9 cellular contexts compared by ENCODE assay signal in the genomic region with DNA sequence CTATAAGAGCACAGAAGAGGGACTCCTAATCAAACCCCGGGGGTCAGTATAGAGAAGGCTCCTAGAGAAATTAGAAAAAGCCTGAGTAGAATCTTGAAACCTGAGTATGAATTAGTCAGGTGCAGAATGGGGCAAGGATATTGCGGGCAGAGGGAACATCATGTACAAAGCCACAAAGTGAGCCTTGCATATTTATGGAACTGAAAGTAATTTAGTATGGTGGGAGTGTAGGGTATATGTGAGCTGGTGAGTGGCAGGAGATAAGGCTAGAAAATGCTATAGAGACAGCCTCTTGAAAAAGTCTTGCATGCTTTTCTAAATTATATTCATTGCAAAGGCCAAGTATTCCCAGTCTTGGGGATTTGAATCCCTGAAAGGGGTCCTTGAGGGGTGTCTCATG.
DNase-seq lines count a peak whose midpoint lies in the region; ATAC-seq and TF ChIP-seq lines count a peak whose summit lies in the region.
"Had no signal": no experiment of that assay in that cellular context is flagged by ENCODE, and none has a peak within 500 bp of the region (broad histone marks: within the 10 kb centered on the region; RNA-seq: fewer than 3 reads in every experiment).

No MANE protein-coding gene starts in this region.

- peaks cover 11% of the 10 kb centered on the region for H3K4me1 ChIP-seq in endodermal cell (ENCODE audit: control insufficient read depth, insufficient read depth, low read length)

- H3K4me1 Mint-ChIP-seq in endodermal cell = peaks cover 16% of the 10 kb centered on the region

- no peaks in the 10 kb centered on the region for H3K9me3 ChIP-seq in endodermal cell (ENCODE audit: control insufficient read depth, low read length)

- no peak overlapping the region for H3K9ac ChIP-seq in endodermal cell (ENCODE audit: extremely low read depth, low read length, poor library complexity, severe bottlenecking)

- intact Hi-C loops in head of caudate nucleus (cut with DNase I) = no loop called here

- peak overlapping the region; percentile 11 for H3K4me3 ChIP-seq in Jurkat, Clone E6-1 (ENCODE audit: low read length)
- H3K4me3 ChIP-seq in endodermal cell (ENCODE audit: low read length) = no peak overlapping the region

- no peak for TF ChIP-seq CTCF in endodermal cell (conservative IDR thresholded peaks at IDR 0.05)

- H3K27ac Mint-ChIP-seq in endodermal cell = no peak overlapping the region

- no peaks in the 10 kb centered on the region for H3K9me3 Mint-ChIP-seq in endodermal cell

- no peaks in the 10 kb centered on the region for H3K27me3 ChIP-seq in endodermal cell (ENCODE audit: control insufficient read depth, insufficient read depth, low read length, poor library complexity, severe bottlenecking)

- H3K4me3 Mint-ChIP-seq in endodermal cell = no peak overlapping the region

- H3K27me3 Mint-ChIP-seq in endodermal cell (ENCODE audit: insufficient read depth) = no peaks in the 10 kb centered on the region

- peak; percentile 93 for DNase-seq in Jurkat, Clone E6-1 (ENCODE audit: low read depth, low spot score)
- peak; percentile 39 for DNase-seq in central memory CD4-positive, alpha-beta T cell
- DNase-seq in endodermal cell (no peak), NCI-H2171 treated with DMSO at 0.1 percent for 48 hours (lab: John Stamatoyannopoulos, UW) (no peak), head of caudate nucleus (no peak)
- DNase-seq in activated CD4-positive, CD25-positive, alpha-beta regulatory T cell (lab: John Stamatoyannopoulos, UW) = no peak
- DNase-seq: activated gamma-delta T cell treated with Interleukin-2 at 50 U/mL for 16 hours had no signal

- peak; percentile 71 for ATAC-seq in GM18498 (IDR thresholded peaks at IDR 0.05; ENCODE audit: unreplicated experiment)
- ATAC-seq in GM21526 (IDR thresholded peaks at IDR 0.05; ENCODE audit: low FRiP score, unreplicated experiment) = peak; percentile 78

- no peak overlapping the region for H3K27ac ChIP-seq in endodermal cell (ENCODE audit: low read depth, low read length)

- no peaks in the 10 kb centered on the region for H3K36me3 ChIP-seq in endodermal cell (ENCODE audit: control insufficient read depth, insufficient read depth, low read length)

- 90 to 93% methylated on average over 2 of the region's 2 CpGs for WGBS in endodermal cell (ENCODE audit: insufficient coverage in 1 of 2, insufficient read length in 1 of 2), 2 experiments

- no peaks in the 10 kb centered on the region for H3K36me3 Mint-ChIP-seq in endodermal cell (ENCODE audit: low read depth)

Comparison
In these comparisons a context has a peak if more than half of its experiments do, and no peak if none do; other contexts are left out.
1. DNase-seq: peak in Jurkat, Clone E6-1 (single experiment) and central memory CD4-positive, alpha-beta T cell (single experiment); none in endodermal cell (single experiment), NCI-H2171 treated with DMSO at 0.1 percent for 48 hours (single experiment), head of caudate nucleus (0 of 42) and activated CD4-positive, CD25-positive, alpha-beta regulatory T cell (0 of 4).